ENCODE assay signal across 1 cellular context in the genomic region with DNA sequence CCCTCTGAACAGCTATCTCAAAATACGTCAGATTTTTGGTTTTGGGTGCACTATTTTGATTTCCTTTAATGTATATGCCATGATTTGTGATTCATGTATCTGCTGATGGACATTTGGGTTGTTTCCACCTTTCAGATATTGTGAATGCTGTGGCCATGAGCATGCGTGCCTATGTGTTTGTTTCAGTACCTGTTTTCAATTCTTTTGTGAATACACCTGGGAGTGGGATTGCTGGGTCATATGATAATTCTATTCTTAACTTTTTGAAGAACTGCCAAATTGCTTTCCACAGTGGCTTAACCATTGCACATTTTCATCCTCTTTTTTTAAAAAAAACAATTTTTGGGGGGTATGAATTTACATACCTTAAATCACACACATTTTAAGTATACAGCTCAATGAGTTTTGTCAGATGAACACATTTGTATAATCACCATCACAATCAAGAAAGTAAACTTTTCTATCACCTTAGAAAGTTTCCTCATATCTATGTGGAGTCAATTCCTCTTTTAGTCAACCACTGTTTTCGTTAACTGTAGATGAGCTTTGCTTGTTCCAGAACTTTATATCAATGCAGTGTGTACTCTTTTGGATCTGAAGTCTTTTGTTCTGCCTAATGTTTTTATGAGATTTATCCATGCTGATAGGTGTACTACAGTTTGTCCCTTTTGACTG.
TF ChIP-seq lines count a peak whose summit lies in the region.

No MANE protein-coding gene starts in this region.

TF ChIP-seq in GM12878, 131 proteins besides CTCF, POLR2A, EP300 and RAD21 (continued from another document):
- TF ChIP-seq GATAD2B (conservative IDR thresholded peaks at IDR 0.05; ENCODE audit: low read depth) (no peak), NFIC (IDR thresholded peaks at IDR 0.05; ENCODE audit: low read depth, low read length) (peak; percentile 93), RUNX3 (IDR thresholded peaks at IDR 0.05; ENCODE audit: low read length) (peak; percentile 79), NR2F1 (conservative IDR thresholded peaks at IDR 0.05) (no peak), JUNB (IDR thresholded peaks at IDR 0.05) (peak; percentile 69), EED (IDR thresholded peaks at IDR 0.05; ENCODE audit: low read depth) (peak; percentile 51; the same call in 1 of the 2 replicates), SUZ12 (IDR thresholded peaks at IDR 0.05; ENCODE audit: unreplicated experiment) (no peak), IKZF1 (conservative IDR thresholded peaks at IDR 0.05) (peak; percentile 68), FOXM1 (IDR thresholded peaks at IDR 0.05; ENCODE audit: low read depth, low read length) (peak; percentile 87), KDM1A (IDR thresholded peaks at IDR 0.05; ENCODE audit: borderline replicate concordance) (no peak), ZZZ3 (IDR thresholded peaks at IDR 0.05; ENCODE audit: control insufficient read depth, insufficient read length, low read depth) (no peak), SMARCA5 (IDR thresholded peaks at IDR 0.05) (no peak)
- TF ChIP-seq, protein P1, sequence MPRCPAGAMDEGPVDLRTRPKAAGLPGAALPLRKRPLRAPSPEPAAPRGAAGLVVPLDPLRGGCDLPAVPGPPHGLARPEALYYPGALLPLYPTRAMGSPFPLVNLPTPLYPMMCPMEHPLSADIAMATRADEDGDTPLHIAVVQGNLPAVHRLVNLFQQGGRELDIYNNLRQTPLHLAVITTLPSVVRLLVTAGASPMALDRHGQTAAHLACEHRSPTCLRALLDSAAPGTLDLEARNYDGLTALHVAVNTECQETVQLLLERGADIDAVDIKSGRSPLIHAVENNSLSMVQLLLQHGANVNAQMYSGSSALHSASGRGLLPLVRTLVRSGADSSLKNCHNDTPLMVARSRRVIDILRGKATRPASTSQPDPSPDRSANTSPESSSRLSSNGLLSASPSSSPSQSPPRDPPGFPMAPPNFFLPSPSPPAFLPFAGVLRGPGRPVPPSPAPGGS (IDR thresholded peaks at IDR 0.05; ENCODE audit: borderline replicate concordance, insufficient read depth, low read depth, low read length, poor library complexity, severe bottlenecking), result peak; percentile 35
- TF ChIP-seq, protein P2, sequence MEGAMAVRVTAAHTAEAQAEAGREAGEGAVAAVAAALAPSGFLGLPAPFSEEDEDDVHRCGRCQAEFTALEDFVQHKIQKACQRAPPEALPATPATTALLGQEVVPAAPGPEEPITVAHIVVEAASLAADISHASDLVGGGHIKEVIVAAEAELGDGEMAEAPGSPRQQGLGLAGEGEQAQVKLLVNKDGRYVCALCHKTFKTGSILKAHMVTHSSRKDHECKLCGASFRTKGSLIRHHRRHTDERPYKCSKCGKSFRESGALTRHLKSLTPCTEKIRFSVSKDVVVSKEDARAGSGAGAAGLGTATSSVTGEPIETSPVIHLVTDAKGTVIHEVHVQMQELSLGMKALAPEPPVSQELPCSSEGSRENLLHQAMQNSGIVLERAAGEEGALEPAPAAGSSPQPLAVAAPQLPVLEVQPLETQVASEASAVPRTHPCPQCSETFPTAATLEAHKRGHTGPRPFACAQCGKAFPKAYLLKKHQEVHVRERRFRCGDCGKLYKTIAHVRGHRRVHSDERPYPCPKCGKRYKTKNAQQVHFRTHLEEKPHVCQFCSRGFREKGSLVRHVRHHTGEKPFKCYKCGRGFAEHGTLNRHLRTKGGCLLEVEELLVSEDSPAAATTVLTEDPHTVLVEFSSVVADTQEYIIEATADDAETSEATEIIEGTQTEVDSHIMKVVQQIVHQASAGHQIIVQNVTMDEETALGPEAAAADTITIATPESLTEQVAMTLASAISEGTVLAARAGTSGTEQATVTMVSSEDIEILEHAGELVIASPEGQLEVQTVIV (IDR thresholded peaks at IDR 0.05; ENCODE audit: borderline replicate concordance, partially characterized antibody), result no peak
- TF ChIP-seq, protein P3, sequence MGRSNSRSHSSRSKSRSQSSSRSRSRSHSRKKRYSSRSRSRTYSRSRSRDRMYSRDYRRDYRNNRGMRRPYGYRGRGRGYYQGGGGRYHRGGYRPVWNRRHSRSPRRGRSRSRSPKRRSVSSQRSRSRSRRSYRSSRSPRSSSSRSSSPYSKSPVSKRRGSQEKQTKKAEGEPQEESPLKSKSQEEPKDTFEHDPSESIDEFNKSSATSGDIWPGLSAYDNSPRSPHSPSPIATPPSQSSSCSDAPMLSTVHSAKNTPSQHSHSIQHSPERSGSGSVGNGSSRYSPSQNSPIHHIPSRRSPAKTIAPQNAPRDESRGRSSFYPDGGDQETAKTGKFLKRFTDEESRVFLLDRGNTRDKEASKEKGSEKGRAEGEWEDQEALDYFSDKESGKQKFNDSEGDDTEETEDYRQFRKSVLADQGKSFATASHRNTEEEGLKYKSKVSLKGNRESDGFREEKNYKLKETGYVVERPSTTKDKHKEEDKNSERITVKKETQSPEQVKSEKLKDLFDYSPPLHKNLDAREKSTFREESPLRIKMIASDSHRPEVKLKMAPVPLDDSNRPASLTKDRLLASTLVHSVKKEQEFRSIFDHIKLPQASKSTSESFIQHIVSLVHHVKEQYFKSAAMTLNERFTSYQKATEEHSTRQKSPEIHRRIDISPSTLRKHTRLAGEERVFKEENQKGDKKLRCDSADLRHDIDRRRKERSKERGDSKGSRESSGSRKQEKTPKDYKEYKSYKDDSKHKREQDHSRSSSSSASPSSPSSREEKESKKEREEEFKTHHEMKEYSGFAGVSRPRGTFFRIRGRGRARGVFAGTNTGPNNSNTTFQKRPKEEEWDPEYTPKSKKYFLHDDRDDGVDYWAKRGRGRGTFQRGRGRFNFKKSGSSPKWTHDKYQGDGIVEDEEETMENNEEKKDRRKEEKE (IDR thresholded peaks at IDR 0.05), result no peak
- TF ChIP-seq, protein P4, sequence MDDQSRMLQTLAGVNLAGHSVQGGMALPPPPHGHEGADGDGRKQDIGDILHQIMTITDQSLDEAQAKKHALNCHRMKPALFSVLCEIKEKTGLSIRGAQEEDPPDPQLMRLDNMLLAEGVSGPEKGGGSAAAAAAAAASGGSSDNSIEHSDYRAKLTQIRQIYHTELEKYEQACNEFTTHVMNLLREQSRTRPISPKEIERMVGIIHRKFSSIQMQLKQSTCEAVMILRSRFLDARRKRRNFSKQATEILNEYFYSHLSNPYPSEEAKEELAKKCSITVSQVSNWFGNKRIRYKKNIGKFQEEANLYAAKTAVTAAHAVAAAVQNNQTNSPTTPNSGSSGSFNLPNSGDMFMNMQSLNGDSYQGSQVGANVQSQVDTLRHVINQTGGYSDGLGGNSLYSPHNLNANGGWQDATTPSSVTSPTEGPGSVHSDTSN (IDR thresholded peaks at IDR 0.05; ENCODE audit: insufficient replicate concordance, low read depth, low read length), result peak; percentile 16
- TF ChIP-seq, protein P5, sequence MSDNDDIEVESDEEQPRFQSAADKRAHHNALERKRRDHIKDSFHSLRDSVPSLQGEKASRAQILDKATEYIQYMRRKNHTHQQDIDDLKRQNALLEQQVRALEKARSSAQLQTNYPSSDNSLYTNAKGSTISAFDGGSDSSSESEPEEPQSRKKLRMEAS (IDR thresholded peaks at IDR 0.05; ENCODE audit: low read depth, low read length), result no peak
- TF ChIP-seq, protein P6, sequence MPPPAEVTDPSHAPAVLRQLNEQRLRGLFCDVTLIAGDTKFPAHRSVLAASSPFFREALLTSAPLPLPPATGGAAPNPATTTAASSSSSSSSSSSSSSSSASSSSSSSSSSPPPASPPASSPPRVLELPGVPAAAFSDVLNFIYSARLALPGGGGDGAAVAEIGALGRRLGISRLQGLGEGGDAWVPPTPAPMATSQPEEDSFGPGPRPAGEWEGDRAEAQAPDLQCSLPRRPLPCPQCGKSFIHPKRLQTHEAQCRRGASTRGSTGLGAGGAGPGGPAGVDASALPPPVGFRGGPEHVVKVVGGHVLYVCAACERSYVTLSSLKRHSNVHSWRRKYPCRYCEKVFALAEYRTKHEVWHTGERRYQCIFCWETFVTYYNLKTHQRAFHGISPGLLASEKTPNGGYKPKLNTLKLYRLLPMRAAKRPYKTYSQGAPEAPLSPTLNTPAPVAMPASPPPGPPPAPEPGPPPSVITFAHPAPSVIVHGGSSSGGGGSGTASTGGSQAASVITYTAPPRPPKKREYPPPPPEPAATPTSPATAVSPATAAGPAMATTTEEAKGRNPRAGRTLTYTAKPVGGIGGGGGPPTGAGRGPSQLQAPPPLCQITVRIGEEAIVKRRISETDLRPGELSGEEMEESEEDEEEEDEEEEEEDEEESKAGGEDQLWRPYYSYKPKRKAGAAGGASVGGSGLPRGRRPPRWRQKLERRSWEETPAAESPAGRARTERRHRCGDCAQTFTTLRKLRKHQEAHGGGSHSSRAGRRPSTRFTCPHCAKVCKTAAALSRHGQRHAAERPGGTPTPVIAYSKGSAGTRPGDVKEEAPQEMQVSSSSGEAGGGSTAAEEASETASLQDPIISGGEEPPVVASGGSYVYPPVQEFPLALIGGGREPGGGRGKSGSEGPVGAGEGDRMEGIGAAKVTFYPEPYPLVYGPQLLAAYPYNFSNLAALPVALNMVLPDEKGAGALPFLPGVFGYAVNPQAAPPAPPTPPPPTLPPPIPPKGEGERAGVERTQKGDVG (CRISPR knock-in tag; IDR thresholded peaks at IDR 0.05), result no peak
- TF ChIP-seq, protein P7, sequence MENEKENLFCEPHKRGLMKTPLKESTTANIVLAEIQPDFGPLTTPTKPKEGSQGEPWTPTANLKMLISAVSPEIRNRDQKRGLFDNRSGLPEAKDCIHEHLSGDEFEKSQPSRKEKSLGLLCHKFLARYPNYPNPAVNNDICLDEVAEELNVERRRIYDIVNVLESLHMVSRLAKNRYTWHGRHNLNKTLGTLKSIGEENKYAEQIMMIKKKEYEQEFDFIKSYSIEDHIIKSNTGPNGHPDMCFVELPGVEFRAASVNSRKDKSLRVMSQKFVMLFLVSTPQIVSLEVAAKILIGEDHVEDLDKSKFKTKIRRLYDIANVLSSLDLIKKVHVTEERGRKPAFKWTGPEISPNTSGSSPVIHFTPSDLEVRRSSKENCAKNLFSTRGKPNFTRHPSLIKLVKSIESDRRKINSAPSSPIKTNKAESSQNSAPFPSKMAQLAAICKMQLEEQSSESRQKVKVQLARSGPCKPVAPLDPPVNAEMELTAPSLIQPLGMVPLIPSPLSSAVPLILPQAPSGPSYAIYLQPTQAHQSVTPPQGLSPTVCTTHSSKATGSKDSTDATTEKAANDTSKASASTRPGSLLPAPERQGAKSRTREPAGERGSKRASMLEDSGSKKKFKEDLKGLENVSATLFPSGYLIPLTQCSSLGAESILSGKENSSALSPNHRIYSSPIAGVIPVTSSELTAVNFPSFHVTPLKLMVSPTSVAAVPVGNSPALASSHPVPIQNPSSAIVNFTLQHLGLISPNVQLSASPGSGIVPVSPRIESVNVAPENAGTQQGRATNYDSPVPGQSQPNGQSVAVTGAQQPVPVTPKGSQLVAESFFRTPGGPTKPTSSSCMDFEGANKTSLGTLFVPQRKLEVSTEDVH (IDR thresholded peaks at IDR 0.05; ENCODE audit: low read depth, partially characterized antibody), result no peak
- TF ChIP-seq, protein P8, sequence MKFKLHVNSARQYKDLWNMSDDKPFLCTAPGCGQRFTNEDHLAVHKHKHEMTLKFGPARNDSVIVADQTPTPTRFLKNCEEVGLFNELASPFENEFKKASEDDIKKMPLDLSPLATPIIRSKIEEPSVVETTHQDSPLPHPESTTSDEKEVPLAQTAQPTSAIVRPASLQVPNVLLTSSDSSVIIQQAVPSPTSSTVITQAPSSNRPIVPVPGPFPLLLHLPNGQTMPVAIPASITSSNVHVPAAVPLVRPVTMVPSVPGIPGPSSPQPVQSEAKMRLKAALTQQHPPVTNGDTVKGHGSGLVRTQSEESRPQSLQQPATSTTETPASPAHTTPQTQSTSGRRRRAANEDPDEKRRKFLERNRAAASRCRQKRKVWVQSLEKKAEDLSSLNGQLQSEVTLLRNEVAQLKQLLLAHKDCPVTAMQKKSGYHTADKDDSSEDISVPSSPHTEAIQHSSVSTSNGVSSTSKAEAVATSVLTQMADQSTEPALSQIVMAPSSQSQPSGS (IDR thresholded peaks at IDR 0.05; ENCODE audit: low read length), result peak; percentile 81
- TF ChIP-seq, protein P9, sequence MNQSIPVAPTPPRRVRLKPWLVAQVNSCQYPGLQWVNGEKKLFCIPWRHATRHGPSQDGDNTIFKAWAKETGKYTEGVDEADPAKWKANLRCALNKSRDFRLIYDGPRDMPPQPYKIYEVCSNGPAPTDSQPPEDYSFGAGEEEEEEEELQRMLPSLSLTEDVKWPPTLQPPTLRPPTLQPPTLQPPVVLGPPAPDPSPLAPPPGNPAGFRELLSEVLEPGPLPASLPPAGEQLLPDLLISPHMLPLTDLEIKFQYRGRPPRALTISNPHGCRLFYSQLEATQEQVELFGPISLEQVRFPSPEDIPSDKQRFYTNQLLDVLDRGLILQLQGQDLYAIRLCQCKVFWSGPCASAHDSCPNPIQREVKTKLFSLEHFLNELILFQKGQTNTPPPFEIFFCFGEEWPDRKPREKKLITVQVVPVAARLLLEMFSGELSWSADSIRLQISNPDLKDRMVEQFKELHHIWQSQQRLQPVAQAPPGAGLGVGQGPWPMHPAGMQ (IDR thresholded peaks at IDR 0.05; ENCODE audit: borderline replicate concordance), result no peak
